8 cellular contexts compared by ENCODE assay signal in genomic region chr12:15856097-15856982, GRCh38. TPM values are rescaled to one million over a fixed set of nuclear protein-coding genes. Genes with fewer than 3 reads are reported as not detected.
DNase-seq lines count a peak whose midpoint lies in the region; ATAC-seq and TF ChIP-seq lines count a peak whose summit lies in the region.

No MANE protein-coding gene starts in this region.

- H3K36me3 ChIP-seq in left lung = no peaks in the 10 kb centered on the region

- H3K4me3 ChIP-seq in AG04450 (ENCODE audit: low read depth, low read length) (no peak overlapping the region), left lung (no peak overlapping the region)

- intact Hi-C loops in left lung (cut with DNase I) = loop anchor here (2.0 to 10.0 kb wide), 3 partner anchors 262 to 572 kb away; no protein-coding TSS in a partner anchor

- no peaks in the 10 kb centered on the region for H3K36me3 Mint-ChIP-seq in chondrocyte (ENCODE audit: low read depth)

- H3K27me3 Mint-ChIP-seq in chondrocyte (ENCODE audit: low read depth) = no peaks in the 10 kb centered on the region

- CTCF ChIA-PET in AG04450 (lab: Charles Lee) = interaction anchor here (0.7 to 6.0 kb wide), 19 partner anchors 9 to 773 kb away, joined by 3 to 157 read pairs (median 5); no protein-coding TSS in a partner anchor

- H3K9me3 ChIP-seq in AG04450 (ENCODE audit: control insufficient read depth, insufficient read depth, low read length) (no peaks in the 10 kb centered on the region), left lung (no peaks in the 10 kb centered on the region)

- no peaks in the 10 kb centered on the region for H3K4me1 ChIP-seq in left lung

- H3K27me3 ChIP-seq in AG04450 (ENCODE audit: control insufficient read depth, insufficient read depth, low read length) (no peaks in the 10 kb centered on the region), left lung (no peaks in the 10 kb centered on the region)

- H3K4me3 Mint-ChIP-seq in chondrocyte (ENCODE audit: unreplicated experiment) = no peak overlapping the region

- peak overlapping the region; percentile 86 for H3K27ac Mint-ChIP-seq in chondrocyte (ENCODE audit: unreplicated experiment)

- no peak for DNase-seq in AG04450 (ENCODE audit: low read depth, low spot score)
- DNase-seq in GM03348 (ENCODE audit: low spot score) = peak; percentile 54
- peak; percentile 76 for DNase-seq in LHCN-M2 (ENCODE audit: low read depth)
- DNase-seq in SKM-1 (lab: John Stamatoyannopoulos, UW; ENCODE audit: unreplicated experiment) = peak; percentile 1
- DNase-seq in chondrocyte (ENCODE audit: low spot score) = no peak
- peak in 1 of 2 donors; percentile 5 for DNase-seq in left lung
- peak; percentile 95 for DNase-seq in superior temporal gyrus (ENCODE audit: extremely low spot score)

- POLR2A ChIA-PET in AG04450 (lab: Yijun Ruan, JAX) = no interaction called here

- ATAC-seq in left lung = peak; percentile 85
- no peak for ATAC-seq in HG03432 (IDR thresholded peaks at IDR 0.05; ENCODE audit: unreplicated experiment)

- TF ChIP-seq CTCF in AG04450 (IDR thresholded peaks at IDR 0.05; ENCODE audit: low read depth, low read length) (peak; percentile 77), chondrocyte (IDR thresholded peaks at IDR 0.05) (peak; percentile 99), left lung (IDR thresholded peaks at IDR 0.05) (peak; percentile 61 to 74)

- no peaks in the 10 kb centered on the region for H3K9me3 Mint-ChIP-seq in chondrocyte (ENCODE audit: low read depth)

- peaks cover 46% of the 10 kb centered on the region for H3K4me1 Mint-ChIP-seq in chondrocyte (ENCODE audit: low read depth)

- no peak overlapping the region for H3K27ac ChIP-seq in AG04450 (ENCODE audit: low read depth, low read length)
- H3K27ac ChIP-seq in left lung = no peak overlapping the region

RNA-seq across cellular contexts. Expression of gene STRAP, which starts 25.8 kb away (rescaled TPM):
- polyA plus RNA-seq in AG04450 (2011; rRNA removed) = 133 and 180 TPM in 2 replicates
- 151 and 152 TPM in 2 replicates for polyA minus RNA-seq in AG04450 (2011; rRNA and poly(A)+ RNA removed)
- 106 and 135 TPM in 2 replicates for total RNA-seq in LHCN-M2 (2014; rRNA removed)
- polyA plus RNA-seq in LHCN-M2 (2012) = 142 TPM
- 153 to 172 TPM (median 154 TPM) in 3 replicates for total RNA-seq in chondrocyte
- total RNA-seq in left lung = 100 to 1,000 TPM in 1 of 2 donors, 10 to 100 TPM in 1; 84.2 to 101 TPM

RNA-seq across cellular contexts. Expression of gene DERA, which starts 54.8 kb away (rescaled TPM):
- 32.5 and 44.3 TPM in 2 replicates for polyA plus RNA-seq in AG04450 (2011; rRNA removed)
- polyA minus RNA-seq in AG04450 (2011; rRNA and poly(A)+ RNA removed) = 22.4 and 30.9 TPM in 2 replicates
- total RNA-seq in LHCN-M2 (2014; rRNA removed) (93.8 and 99.7 TPM in 2 replicates), chondrocyte (15.5 to 26.2 TPM (median 16.0 TPM) in 3 replicates), left lung (10 to 100 TPM; 36.1 to 37.3 TPM)
- polyA plus RNA-seq in LHCN-M2 (2012) = 45.1 TPM

Comparison
In these comparisons a context has a peak if more than half of its experiments do, and no peak if none do; other contexts are left out.
1. DNase-seq: peak in GM03348 (single experiment), LHCN-M2 (single experiment), SKM-1 (single experiment) and superior temporal gyrus (single experiment); none in AG04450 (single experiment) and chondrocyte (single experiment).
2. Peak in every context shown above with its lines, with median percentiles within 50 percentile points of each other: CTCF ChIP-seq.